ENCODE assay signal across 1 cellular context in genomic region chr9:132547976-132548730, GRCh38.
TF ChIP-seq lines count a peak whose summit lies in the region.

No MANE protein-coding gene starts in this region.

TF ChIP-seq in H1, 55 proteins besides CTCF, POLR2A, EP300 and RAD21:
- TF ChIP-seq GABPA (IDR thresholded peaks at IDR 0.05; ENCODE audit: borderline replicate concordance, insufficient read depth, low read length) (no peak), JUND (IDR thresholded peaks at IDR 0.05; ENCODE audit: low read length) (no peak), TEAD4 (IDR thresholded peaks at IDR 0.05; ENCODE audit: low read depth, low read length) (no peak), TAF7 (optimal IDR thresholded peaks at IDR 0.05; ENCODE audit: borderline replicate concordance, low read depth, low read length) (no peak), PHF8 (conservative IDR thresholded peaks at IDR 0.05; ENCODE audit: low read depth, low read length) (no peak), TAF1 (IDR thresholded peaks at IDR 0.05; ENCODE audit: low read depth, low read length) (no peak), ZNF274 (IDR thresholded peaks at IDR 0.05; ENCODE audit: borderline replicate concordance, extremely low read depth, low read length) (no peak), CHD1 (IDR thresholded peaks at IDR 0.05; ENCODE audit: low read depth, low read length) (no peak), USF2 (IDR thresholded peaks at IDR 0.05; ENCODE audit: low read length) (no peak), SUZ12 (IDR thresholded peaks at IDR 0.05; ENCODE audit: low read length) (no peak)
